In genomic region chr2:27021253-27021801, GRCh38 we compare ENCODE assay signal across 11 cellular contexts. TPM values are rescaled to one million over a fixed set of nuclear protein-coding genes. Genes with fewer than 3 reads are reported as not detected.
DNase-seq lines count a peak whose midpoint lies in the region; ATAC-seq and TF ChIP-seq lines count a peak whose summit lies in the region.
"Had no signal": no experiment of that assay in that cellular context is flagged by ENCODE, and none has a peak within 500 bp of the region (broad histone marks: within the 10 kb centered on the region; RNA-seq: fewer than 3 reads in every experiment).

No MANE protein-coding gene starts in this region.

- ATAC-seq in HG03521 (IDR thresholded peaks at IDR 0.05; ENCODE audit: unreplicated experiment), result no peak
- ATAC-seq in GM19395 (IDR thresholded peaks at IDR 0.05; ENCODE audit: unreplicated experiment), result no peak

- TF ChIP-seq CTCF in stomach (IDR thresholded peaks at IDR 0.05), result no peak

- TF ChIP-seq POLR2A in stomach (IDR thresholded peaks at IDR 0.05), result no peak

- WGBS in stomach, 5 donors, result 49 to 66% (median 53%) methylated on average over 8 of the region's 8 CpGs

- peaks cover 0 to 37% (median 23%) of the 10 kb centered on the region in 4 donors for H3K4me1 ChIP-seq in stomach

- H3K9me3 ChIP-seq in stomach, result no peaks in the 10 kb centered on the region
- H3K9me3 ChIP-seq: SJSA1 had no signal

- H3K4me3 ChIP-seq in stomach, result no peak overlapping the region
- H3K4me3 ChIP-seq: SJSA1 had no signal

- intact Hi-C loops in stomach (cut with DNase I; ENCODE audit: low total_unique reads), result no loop called here

- H3K36me3 ChIP-seq in stomach, result peaks cover 21 to 46% (median 43%) of the 10 kb centered on the region in 4 donors

- H3K27ac ChIP-seq in stomach, result no peak overlapping the region
- H3K27ac ChIP-seq: SJSA1 had no signal

- DNase-seq in M059J (ENCODE audit: low read depth), result peak; percentile 47
- DNase-seq in glomerular visceral epithelial cell (ENCODE audit: extremely low spot score), result peak; percentile 40
- DNase-seq in stomach, result peak; percentile 40
- DNase-seq in NCI-H128 (lab: John Stamatoyannopoulos, UW; ENCODE audit: unreplicated experiment), result no peak
- DNase-seq: activated CD4-positive, CD25-positive, alpha-beta regulatory T cell treated with anti-CD3 and anti-CD28 coated beads, Interleukin-2, amount 50 U/mL, for 72 hours; activated effector memory CD4-positive, alpha-beta T cell treated with anti-CD3 and anti-CD28 coated beads, Interleukin-2, amount 50 U/mL, for 16 hours; MM.1S; NCI-H510A had no signal

- H3K27me3 ChIP-seq in stomach, result no peaks in the 10 kb centered on the region
- H3K27me3 ChIP-seq: SJSA1 had no signal

- TF ChIP-seq EP300 in stomach (IDR thresholded peaks at IDR 0.05), result no peak

RNA-seq across cellular contexts. Expression of gene TMEM214, which starts 11.4 kb away (rescaled TPM):
- total RNA-seq in M059J (2014; rRNA removed; shearing (Covaris generic)), result 88.6 and 98.5 TPM in 2 replicates
- total RNA-seq in stomach, result 100 to 1,000 TPM in 2 of 5 donors, 10 to 100 TPM in 3; 30.1 to 206 (median 89.5) TPM
- 10 to 100 TPM; 17.1 to 35.1 (median 28.1) TPM for polyA plus RNA-seq in stomach

RNA-seq across cellular contexts. Expression of gene AGBL5, which starts 30.1 kb away (rescaled TPM):
- total RNA-seq in M059J (2014; rRNA removed; shearing (Covaris generic)), result 25.8 and 26.0 TPM in 2 replicates
- total RNA-seq in stomach, result 10 to 100 TPM in 3 of 5 donors, 1 to 10 TPM in 2; 7.8 to 29.0 (median 11.6) TPM
- 10 to 100 TPM; 11.5 to 16.6 (median 13.6) TPM for polyA plus RNA-seq in stomach

RNA-seq across cellular contexts. Expression of gene OST4, which starts 50.1 kb away (rescaled TPM):
- 247 and 491 TPM in 2 replicates for total RNA-seq in M059J (2014; rRNA removed; shearing (Covaris generic))
- total RNA-seq in stomach, result 100 to 1,000 TPM in 4 of 5 donors, 10 to 100 TPM in 1; 16.8 to 281 (median 134) TPM
- polyA plus RNA-seq in stomach, result 100 to 1,000 TPM; 421 to 610 (median 506) TPM

RNA-seq across cellular contexts. Expression of gene MAPRE3, which starts 50.9 kb away (rescaled TPM):
- total RNA-seq in M059J (2014; rRNA removed; shearing (Covaris generic)), result 0.57 and 7.1 TPM in 2 replicates
- total RNA-seq in stomach, result 10 to 100 TPM in 2 of 5 donors, 1 to 10 TPM in 3; 7.0 to 19.9 (median 9.9) TPM
- polyA plus RNA-seq in stomach, result 10 to 100 TPM; 12.3 to 24.1 (median 14.8) TPM

RNA-seq across cellular contexts. Expression of gene EMILIN1, which starts 57.1 kb away (rescaled TPM):
- total RNA-seq in M059J (2014; rRNA removed; shearing (Covaris generic)), result 0.17 TPM in 1 of 2 replicates, not detected in the other
- 100 to 1,000 TPM in 2 of 5 donors, 10 to 100 TPM in 3; 17.5 to 208 (median 89.2) TPM for total RNA-seq in stomach
- polyA plus RNA-seq in stomach, result 10 to 100 TPM; 19.6 to 53.1 (median 31.1) TPM
